1 cellular context compared by ENCODE assay signal in the genomic region with DNA sequence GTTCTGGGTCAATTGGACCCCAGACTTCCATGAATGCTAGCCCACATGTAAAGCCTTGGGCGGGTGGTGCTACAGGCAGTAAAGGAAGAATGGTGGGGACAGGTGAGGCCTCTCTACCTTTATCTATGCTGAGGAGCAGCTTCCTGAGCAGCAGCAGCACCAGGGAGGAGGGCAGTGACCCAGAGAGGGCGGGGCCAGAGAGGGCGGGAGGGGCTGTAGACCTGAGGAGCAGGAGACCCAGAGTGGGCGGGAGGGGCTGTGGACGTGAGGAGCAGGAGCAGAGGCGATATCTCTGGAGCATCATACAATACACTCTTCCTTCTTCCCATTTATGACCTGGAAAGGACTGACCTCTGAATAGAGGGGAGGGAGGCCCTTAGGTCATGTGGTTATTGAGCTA.
TF ChIP-seq lines count a peak whose summit lies in the region.

No MANE protein-coding gene starts in this region.

TF ChIP-seq in K562, 482 proteins besides CTCF, POLR2A, EP300 and RAD21 (continued from another document):
- TF ChIP-seq, protein P1, sequence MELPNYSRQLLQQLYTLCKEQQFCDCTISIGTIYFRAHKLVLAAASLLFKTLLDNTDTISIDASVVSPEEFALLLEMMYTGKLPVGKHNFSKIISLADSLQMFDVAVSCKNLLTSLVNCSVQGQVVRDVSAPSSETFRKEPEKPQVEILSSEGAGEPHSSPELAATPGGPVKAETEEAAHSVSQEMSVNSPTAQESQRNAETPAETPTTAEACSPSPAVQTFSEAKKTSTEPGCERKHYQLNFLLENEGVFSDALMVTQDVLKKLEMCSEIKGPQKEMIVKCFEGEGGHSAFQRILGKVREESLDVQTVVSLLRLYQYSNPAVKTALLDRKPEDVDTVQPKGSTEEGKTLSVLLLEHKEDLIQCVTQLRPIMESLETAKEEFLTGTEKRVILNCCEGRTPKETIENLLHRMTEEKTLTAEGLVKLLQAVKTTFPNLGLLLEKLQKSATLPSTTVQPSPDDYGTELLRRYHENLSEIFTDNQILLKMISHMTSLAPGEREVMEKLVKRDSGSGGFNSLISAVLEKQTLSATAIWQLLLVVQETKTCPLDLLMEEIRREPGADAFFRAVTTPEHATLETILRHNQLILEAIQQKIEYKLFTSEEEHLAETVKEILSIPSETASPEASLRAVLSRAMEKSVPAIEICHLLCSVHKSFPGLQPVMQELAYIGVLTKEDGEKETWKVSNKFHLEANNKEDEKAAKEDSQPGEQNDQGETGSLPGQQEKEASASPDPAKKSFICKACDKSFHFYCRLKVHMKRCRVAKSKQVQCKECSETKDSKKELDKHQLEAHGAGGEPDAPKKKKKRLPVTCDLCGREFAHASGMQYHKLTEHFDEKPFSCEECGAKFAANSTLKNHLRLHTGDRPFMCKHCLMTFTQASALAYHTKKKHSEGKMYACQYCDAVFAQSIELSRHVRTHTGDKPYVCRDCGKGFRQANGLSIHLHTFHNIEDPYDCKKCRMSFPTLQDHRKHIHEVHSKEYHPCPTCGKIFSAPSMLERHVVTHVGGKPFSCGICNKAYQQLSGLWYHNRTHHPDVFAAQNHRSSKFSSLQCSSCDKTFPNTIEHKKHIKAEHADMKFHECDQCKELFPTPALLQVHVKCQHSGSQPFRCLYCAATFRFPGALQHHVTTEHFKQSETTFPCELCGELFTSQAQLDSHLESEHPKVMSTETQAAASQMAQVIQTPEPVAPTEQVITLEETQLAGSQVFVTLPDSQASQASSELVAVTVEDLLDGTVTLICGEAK (IDR thresholded peaks at IDR 0.05): no peak
- TF ChIP-seq, protein P1 (CRISPR knock-in tag; IDR thresholded peaks at IDR 0.05): no peak
- TF ChIP-seq MYNN (IDR thresholded peaks at IDR 0.05) (no peak), MYNN (CRISPR knock-in tag; IDR thresholded peaks at IDR 0.05) (no peak)
